13 cellular contexts compared by ENCODE assay signal in genomic region chr4:56389558-56389957, GRCh38. TPM values are rescaled to one million over a fixed set of nuclear protein-coding genes. Genes with fewer than 3 reads are reported as not detected.
DNase-seq lines count a peak whose midpoint lies in the region; ATAC-seq lines count a peak whose summit lies in the region.
"Had no signal": no experiment of that assay in that cellular context is flagged by ENCODE, and none has a peak within 500 bp of the region (broad histone marks: within the 10 kb centered on the region; RNA-seq: fewer than 3 reads in every experiment).

No MANE protein-coding gene starts in this region.

- peak; percentile 2 for DNase-seq in NCI-H146 (lab: John Stamatoyannopoulos, UW)
- no peak for DNase-seq in NCI-H146 treated with DMSO at 0.1 percent for 48 hours (lab: John Stamatoyannopoulos, UW; ENCODE audit: unreplicated experiment)
- no peak for DNase-seq in GM23248
- DNase-seq in activated CD4-positive, alpha-beta memory T cell treated with anti-CD3 and anti-CD28 coated beads for 36 hours: no peak
- DNase-seq in mesendoderm: peak; percentile 50
- DNase-seq in cerebellar nuclear complex (lab: John Stamatoyannopoulos, UW): no peak
- no peak for DNase-seq in Kasumi-1 (lab: John Stamatoyannopoulos, UW)
- DNase-seq: activated effector memory CD4-positive, alpha-beta T cell treated with anti-CD3 and anti-CD28 coated beads, Interleukin-2, amount 50 U/mL, for 16 hours; HCEC 1CT; left ventricle myocardium superior had no signal

- H3K4me3 Mint-ChIP-seq in activated CD4-positive, alpha-beta memory T cell treated with anti-CD3 and anti-CD28 coated beads for 36 hours: no peak overlapping the region

- 5 to 17% methylated on average over 1 of the region's 1 CpG for WGBS in GM23248 (ENCODE audit: low coverage in 1 of 2, low lambda C conversion rate in 2 of 2, missing lambda C conversion rate in 2 of 2), 2 experiments
- WGBS in mesendoderm (ENCODE audit: extremely low coverage, insufficient coverage, low lambda C conversion rate): no CpG with 5 or more reads among the region's 1 CpG

- 0 out of 2 replicates have a peak overlapping the region, but pooled peaks have one; percentile 98 for H3K9ac ChIP-seq in GM23248
- no peak overlapping the region for H3K9ac ChIP-seq in mesendoderm (ENCODE audit: low read length)

- H3K23ac ChIP-seq in mesendoderm (ENCODE audit: low read length): no peak overlapping the region

- H3K27me3 Mint-ChIP-seq in activated CD4-positive, alpha-beta memory T cell treated with anti-CD3 and anti-CD28 coated beads for 36 hours: no peaks in the 10 kb centered on the region

- peak overlapping the region; percentile 2 for H3K27ac Mint-ChIP-seq in activated CD4-positive, alpha-beta memory T cell treated with anti-CD3 and anti-CD28 coated beads for 36 hours

- no peak overlapping the region for H2AK5ac ChIP-seq in mesendoderm (ENCODE audit: low read length)

- no peak overlapping the region for H3K4me2 ChIP-seq in GM23248 (ENCODE audit: unreplicated experiment)
- no peak overlapping the region for H3K4me2 ChIP-seq in mesendoderm (ENCODE audit: low read length)

- no peak overlapping the region for H2BK15ac ChIP-seq in mesendoderm (replicated peaks; ENCODE audit: low read depth)

- CTCF ChIA-PET in activated CD4-positive, alpha-beta memory T cell treated with anti-CD3 and anti-CD28 coated beads for 36 hours (lab: Charles Lee): no interaction called here

- H3K9me3 ChIP-seq in GM23248 (ENCODE audit: low read depth): no peaks in the 10 kb centered on the region

- POLR2A ChIA-PET in activated CD4-positive, alpha-beta memory T cell treated with anti-CD3 and anti-CD28 coated beads for 36 hours (lab: Charles Lee): interaction anchor here (1.2 kb wide), 1 partner anchor 47 kb away, joined by 4 read pairs; the partner anchor contains the start of gene PAICS

- H3K27ac ChIP-seq in GM23248 (no peak overlapping the region), mesendoderm (ENCODE audit: low read depth, low read length) (no peak overlapping the region)
- H3K27ac ChIP-seq: 22Rv1, epithelial cell of prostate had no signal

- H3K4me1 ChIP-seq in GM23248 (ENCODE audit: insufficient read depth) (peaks cover 15% of the 10 kb centered on the region), mesendoderm (ENCODE audit: control insufficient read depth, low read depth, low read length) (peaks cover 2% of the 10 kb centered on the region)

- H2BK5ac ChIP-seq in mesendoderm (ENCODE audit: low read length): no peak overlapping the region

- in situ Hi-C loops in GM23248 (cut with MboI): no loop called here

- no peaks in the 10 kb centered on the region for H3K9me2 ChIP-seq in GM23248 (ENCODE audit: insufficient read depth)

- H3K4ac ChIP-seq in mesendoderm (ENCODE audit: low read depth, low read length): no peak overlapping the region

- H4K20me1 ChIP-seq in GM23248 (ENCODE audit: insufficient read depth): no peaks in the 10 kb centered on the region

- no peaks in the 10 kb centered on the region for H3K79me1 ChIP-seq in mesendoderm (ENCODE audit: low read length)

- ATAC-seq in GM18870 (IDR thresholded peaks at IDR 0.05; ENCODE audit: unreplicated experiment): no peak
- ATAC-seq: left ventricle myocardium superior had no signal

- no peak overlapping the region for H3K18ac ChIP-seq in mesendoderm (ENCODE audit: low read length)

- H3K4me1 Mint-ChIP-seq in activated CD4-positive, alpha-beta memory T cell treated with anti-CD3 and anti-CD28 coated beads for 36 hours (ENCODE audit: low read depth): peaks cover 26% of the 10 kb centered on the region

- H3K36me3 ChIP-seq in GM23248 (ENCODE audit: low read depth): no peaks in the 10 kb centered on the region
- H3K36me3 ChIP-seq in mesendoderm (ENCODE audit: control insufficient read depth, insufficient read depth, low read length): no peaks in the 10 kb centered on the region

- no peak overlapping the region for H2BK120ac ChIP-seq in mesendoderm (ENCODE audit: low read depth, low read length)

- H3K27me3 ChIP-seq in GM23248 (replicated peaks; ENCODE audit: insufficient read depth): no peaks in the 10 kb centered on the region
- H3K27me3 ChIP-seq in mesendoderm (ENCODE audit: insufficient read depth, low read length, poor library complexity): no peaks in the 10 kb centered on the region

- H3F3A ChIP-seq in GM23248 (ENCODE audit: insufficient read depth): peaks cover 13% of the 10 kb centered on the region; the same call in 1 of the 2 replicates

- no peak overlapping the region for H4K8ac ChIP-seq in mesendoderm (ENCODE audit: low read depth, low read length)

- intact Hi-C loops in activated CD4-positive, alpha-beta memory T cell treated with anti-CD3 and anti-CD28 coated beads for 36 hours (cut with micrococcal nuclease): loop anchor here (5.0 kb wide), 2 partner anchors 293 to 518 kb away; partner anchors contain the start of genes HOPX and REST

- H4K5ac ChIP-seq in mesendoderm (ENCODE audit: low read length): no peak overlapping the region

- no peak overlapping the region for H2AFZ ChIP-seq in GM23248

- H3K9me3 Mint-ChIP-seq in activated CD4-positive, alpha-beta memory T cell treated with anti-CD3 and anti-CD28 coated beads for 36 hours: no peaks in the 10 kb centered on the region

- H3K36me3 Mint-ChIP-seq in activated CD4-positive, alpha-beta memory T cell treated with anti-CD3 and anti-CD28 coated beads for 36 hours: peaks cover 14% of the 10 kb centered on the region

- H3K79me2 ChIP-seq in GM23248 (ENCODE audit: insufficient read depth): peaks cover 70% of the 10 kb centered on the region
- no peaks in the 10 kb centered on the region for H3K79me2 ChIP-seq in mesendoderm (ENCODE audit: control insufficient read depth, insufficient read depth, low read length)

- no peak overlapping the region for H3K56ac ChIP-seq in mesendoderm (ENCODE audit: low read length)

- H3K4me3 ChIP-seq in GM23248 (no peak overlapping the region), mesendoderm (ENCODE audit: low read length) (no peak overlapping the region)

RNA-seq across cellular contexts. Expression of gene AASDH, which starts 2.3 kb away (rescaled TPM):
- 8.6 and 16.5 TPM in 2 replicates for total RNA-seq in GM23248 (2014; rRNA removed; shearing (Covaris generic))
- polyA plus RNA-seq in GM23248 (2016; fragmentation: Nextera tagmentation; extraction: Ambion mirVana): 11.5 and 14.5 TPM in 2 replicates
- 10 to 100 TPM; 12.0 to 16.6 TPM for total RNA-seq in activated CD4-positive, alpha-beta memory T cell treated with anti-CD3 and anti-CD28 coated beads for 36 hours
- 5.0 TPM for polyA plus RNA-seq in mesendoderm (2013, experiment 1 of 2)
- 4.3 TPM for polyA plus RNA-seq in mesendoderm (2013, experiment 2 of 2)

RNA-seq across cellular contexts. Expression of gene PPAT, which starts 45.9 kb away (rescaled TPM):
- 8.5 and 19.1 TPM in 2 replicates for total RNA-seq in GM23248 (2014; rRNA removed; shearing (Covaris generic))
- polyA plus RNA-seq in GM23248 (2016; fragmentation: Nextera tagmentation; extraction: Ambion mirVana): 8.0 and 8.6 TPM in 2 replicates
- total RNA-seq in activated CD4-positive, alpha-beta memory T cell treated with anti-CD3 and anti-CD28 coated beads for 36 hours: 10 to 100 TPM; 34.4 to 37.7 TPM
- polyA plus RNA-seq in mesendoderm (2013, experiment 1 of 2): 50.7 TPM
- polyA plus RNA-seq in mesendoderm (2013, experiment 2 of 2): 51.0 TPM

RNA-seq across cellular contexts. Expression of gene PAICS, which starts 46.5 kb away (rescaled TPM):
- 40.2 and 42.4 TPM in 2 replicates for total RNA-seq in GM23248 (2014; rRNA removed; shearing (Covaris generic))
- 80.2 and 82.2 TPM in 2 replicates for polyA plus RNA-seq in GM23248 (2016; fragmentation: Nextera tagmentation; extraction: Ambion mirVana)
- 100 to 1,000 TPM; 318 to 325 TPM for total RNA-seq in activated CD4-positive, alpha-beta memory T cell treated with anti-CD3 and anti-CD28 coated beads for 36 hours
- 439 TPM for polyA plus RNA-seq in mesendoderm (2013, experiment 1 of 2)
- polyA plus RNA-seq in mesendoderm (2013, experiment 2 of 2): 436 TPM

Comparison
In these comparisons a context has a peak if more than half of its experiments do, and no peak if none do; other contexts are left out.
1. DNase-seq: peak in NCI-H146 (single experiment) and mesendoderm (single experiment); none in NCI-H146 treated with DMSO at 0.1 percent for 48 hours (single experiment), GM23248 (single experiment), activated CD4-positive, alpha-beta memory T cell treated with anti-CD3 and anti-CD28 coated beads for 36 hours (single experiment), cerebellar nuclear complex (0 of 2) and Kasumi-1 (0 of 2).